ENCODE assay signal across 19 cellular contexts in genomic region chr16:27618611-27619380, GRCh38.
DNase-seq lines count a peak whose midpoint lies in the region; ATAC-seq and TF ChIP-seq lines count a peak whose summit lies in the region.
"Had no signal": no experiment of that assay in that cellular context is flagged by ENCODE, and none has a peak within 500 bp of the region (broad histone marks: within the 10 kb centered on the region; RNA-seq: fewer than 3 reads in every experiment).

No MANE protein-coding gene starts in this region.

- TF ChIP-seq CTCF in GM10248 (IDR thresholded peaks at IDR 0.05; ENCODE audit: control extremely low read depth, extremely low read depth, low read depth, missing control alignments): no peak

- intact Hi-C loops in Right ventricle myocardium inferior (cut with DNase I): loop anchor here (5.0 kb wide), 1 partner anchor 96 kb away; no protein-coding TSS in a partner anchor
- intact Hi-C loops in cardiac septum (cut with DNase I): no loop called here

- CTCF ChIA-PET in GM10248 (lab: Yijun Ruan, JAX): interaction anchor here (1.0 to 1.9 kb wide), 2 partner anchors 14 to 21 kb away, joined by 4 to 5 read pairs; no protein-coding TSS in a partner anchor

- POLR2A ChIA-PET in GM10248 (lab: Yijun Ruan, JAX): no interaction called here

- ATAC-seq in Right ventricle myocardium inferior (peak; percentile 73), HG02678 (IDR thresholded peaks at IDR 0.05; ENCODE audit: unreplicated experiment) (no peak)
- ATAC-seq: A549; activated naive CD8-positive, alpha-beta T cell treated with anti-CD3 and anti-CD28 coated beads, Interleukin-2, amount 50 U/mL, for 24 hours; lower lobe of right lung had no signal

- DNase-seq in Right ventricle myocardium inferior (ENCODE audit: missing footprints) (no peak), cardiac septum (ENCODE audit: low spot score) (no peak), amniotic epithelial cell (ENCODE audit: low read depth) (peak; percentile 45), iris pigment epithelial cell (ENCODE audit: low read depth) (peak; percentile 50), GM10248 (ENCODE audit: extremely low spot score) (no peak), NCI-H1048 (lab: John Stamatoyannopoulos, UW) (no peak), mesenteric fat pad (ENCODE audit: low spot score) (no peak)
- DNase-seq: activated CD4-positive, alpha-beta T cell treated with anti-CD3 and anti-CD28 coated beads for 48 hours; activated effector memory CD4-positive, alpha-beta T cell treated with Interleukin-2 at 50 U/mL for 16 hours; activated naive CD8-positive, alpha-beta T cell treated with anti-CD3 and anti-CD28 coated beads, Interleukin-2, amount 50 U/mL, for 24 hours; Calu3; GM23248; lower lobe of right lung; naive B cell; ovary; stimulated activated CD4-positive, alpha-beta T cell treated with anti-CD3 and anti-CD28 coated beads, Interleukin-4, amount 100 ng/mL, for 1 hour; SW 1271 had no signal

Comparison
In these comparisons a context has a peak if more than half of its experiments do, and no peak if none do; other contexts are left out.
1. DNase-seq: peak in amniotic epithelial cell (single experiment) and iris pigment epithelial cell (single experiment); none in Right ventricle myocardium inferior (single experiment), cardiac septum (single experiment), GM10248 (single experiment), NCI-H1048 (single experiment) and mesenteric fat pad (single experiment).